1 cellular context compared by ENCODE assay signal in the genomic region with DNA sequence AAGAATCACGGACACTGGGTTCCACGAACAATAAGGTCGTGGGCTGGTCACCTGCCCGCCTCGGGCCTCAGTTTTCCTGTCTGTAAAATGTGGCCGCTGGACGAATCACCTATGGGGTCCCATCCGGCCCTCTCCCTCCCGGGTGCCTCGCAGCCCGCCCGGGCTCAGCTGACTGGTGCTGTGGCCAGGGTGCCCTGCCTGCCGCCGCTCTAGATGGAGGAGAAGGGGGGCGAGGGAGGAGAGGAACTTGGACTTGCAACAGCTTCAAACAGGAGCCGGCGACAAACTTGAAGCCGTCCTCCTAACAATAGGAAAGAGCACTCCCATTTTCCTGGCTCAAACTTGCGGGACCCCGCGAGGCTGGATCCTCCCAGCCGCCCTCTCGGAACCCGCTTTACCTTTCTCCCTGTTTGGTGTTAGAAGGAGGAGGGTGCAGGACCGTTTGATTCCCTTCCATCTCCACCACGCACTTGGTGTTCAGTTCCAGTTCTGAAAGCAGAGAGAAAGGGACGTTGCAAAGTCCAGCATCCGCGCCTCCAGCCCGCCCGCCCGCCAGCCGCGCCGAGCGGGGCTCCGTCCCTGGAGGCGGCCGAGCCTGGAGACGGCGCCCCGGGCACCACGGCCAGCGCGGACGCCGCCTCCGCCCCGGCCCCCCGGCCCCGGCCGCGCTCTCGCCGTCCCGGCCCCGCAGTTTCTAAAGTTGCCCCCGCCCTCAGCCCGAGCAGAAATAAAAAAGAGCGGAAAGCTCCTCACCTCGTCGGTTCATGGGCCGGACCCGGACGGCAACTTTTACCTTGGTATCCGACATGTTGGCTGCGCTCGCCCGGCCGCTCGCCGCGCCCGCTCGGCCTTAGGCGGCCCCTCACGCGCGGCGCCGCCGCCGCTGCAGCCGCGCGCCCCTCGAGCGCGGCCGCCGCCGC.
TF ChIP-seq lines count a peak whose summit lies in the region.

No MANE protein-coding gene starts in this region.

TF ChIP-seq in HepG2, 621 proteins besides CTCF, POLR2A, EP300 and RAD21 (continued from another document and continues in another):
- TF ChIP-seq, protein P1, sequence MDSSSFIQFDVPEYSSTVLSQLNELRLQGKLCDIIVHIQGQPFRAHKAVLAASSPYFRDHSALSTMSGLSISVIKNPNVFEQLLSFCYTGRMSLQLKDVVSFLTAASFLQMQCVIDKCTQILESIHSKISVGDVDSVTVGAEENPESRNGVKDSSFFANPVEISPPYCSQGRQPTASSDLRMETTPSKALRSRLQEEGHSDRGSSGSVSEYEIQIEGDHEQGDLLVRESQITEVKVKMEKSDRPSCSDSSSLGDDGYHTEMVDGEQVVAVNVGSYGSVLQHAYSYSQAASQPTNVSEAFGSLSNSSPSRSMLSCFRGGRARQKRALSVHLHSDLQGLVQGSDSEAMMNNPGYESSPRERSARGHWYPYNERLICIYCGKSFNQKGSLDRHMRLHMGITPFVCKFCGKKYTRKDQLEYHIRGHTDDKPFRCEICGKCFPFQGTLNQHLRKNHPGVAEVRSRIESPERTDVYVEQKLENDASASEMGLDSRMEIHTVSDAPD (CRISPR knock-in tag; IDR thresholded peaks at IDR 0.05), result no peak
- no peak; the same call in 1 of the 2 replicates for TF ChIP-seq ZSCAN31 (CRISPR knock-in tag; IDR thresholded peaks at IDR 0.05; ENCODE audit: low read depth)
- TF ChIP-seq, protein P2, sequence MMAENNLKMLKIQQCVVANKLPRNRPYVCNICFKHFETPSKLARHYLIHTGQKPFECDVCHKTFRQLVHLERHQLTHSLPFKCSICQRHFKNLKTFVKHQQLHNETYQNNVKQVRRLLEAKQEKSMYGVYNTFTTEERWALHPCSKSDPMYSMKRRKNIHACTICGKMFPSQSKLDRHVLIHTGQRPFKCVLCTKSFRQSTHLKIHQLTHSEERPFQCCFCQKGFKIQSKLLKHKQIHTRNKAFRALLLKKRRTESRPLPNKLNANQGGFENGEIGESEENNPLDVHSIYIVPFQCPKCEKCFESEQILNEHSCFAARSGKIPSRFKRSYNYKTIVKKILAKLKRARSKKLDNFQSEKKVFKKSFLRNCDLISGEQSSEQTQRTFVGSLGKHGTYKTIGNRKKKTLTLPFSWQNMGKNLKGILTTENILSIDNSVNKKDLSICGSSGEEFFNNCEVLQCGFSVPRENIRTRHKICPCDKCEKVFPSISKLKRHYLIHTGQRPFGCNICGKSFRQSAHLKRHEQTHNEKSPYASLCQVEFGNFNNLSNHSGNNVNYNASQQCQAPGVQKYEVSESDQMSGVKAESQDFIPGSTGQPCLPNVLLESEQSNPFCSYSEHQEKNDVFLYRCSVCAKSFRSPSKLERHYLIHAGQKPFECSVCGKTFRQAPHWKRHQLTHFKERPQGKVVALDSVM (CRISPR knock-in tag; IDR thresholded peaks at IDR 0.05), result no peak; the same call in 1 of the 2 replicates
- TF ChIP-seq POLR2AphosphoS2 (IDR thresholded peaks at IDR 0.05; ENCODE audit: low read depth, low read length), result no peak
- TF ChIP-seq ESRRA (CRISPR knock-in tag; IDR thresholded peaks at IDR 0.05; ENCODE audit: low read depth), result no peak
- TF ChIP-seq ZNF253 (CRISPR knock-in tag; IDR thresholded peaks at IDR 0.05; ENCODE audit: borderline replicate concordance), result no peak
- TF ChIP-seq NFE2L1 (CRISPR knock-in tag; IDR thresholded peaks at IDR 0.05; ENCODE audit: borderline replicate concordance), result no peak
- TF ChIP-seq HES4 (CRISPR knock-in tag; IDR thresholded peaks at IDR 0.05; ENCODE audit: borderline replicate concordance), result no peak
- TF ChIP-seq IRF2 (CRISPR knock-in tag; IDR thresholded peaks at IDR 0.05), result no peak
- no peak for TF ChIP-seq TOE1 (CRISPR knock-in tag; IDR thresholded peaks at IDR 0.05)
- peak; percentile 77; the same call in 1 of the 2 replicates for TF ChIP-seq TOPORS (CRISPR knock-in tag; IDR thresholded peaks at IDR 0.05)
- TF ChIP-seq BCL3 (CRISPR knock-in tag; IDR thresholded peaks at IDR 0.05), result no peak
- no peak for TF ChIP-seq ZKSCAN1 (IDR thresholded peaks at IDR 0.05; ENCODE audit: low read length)
- TF ChIP-seq SMAD3 (CRISPR knock-in tag; IDR thresholded peaks at IDR 0.05), result no peak
- no peak for TF ChIP-seq GFI1 (CRISPR knock-in tag; IDR thresholded peaks at IDR 0.05; ENCODE audit: borderline replicate concordance)
- TF ChIP-seq ZNF224 (CRISPR knock-in tag; IDR thresholded peaks at IDR 0.05), result peak; percentile 82
- no peak for TF ChIP-seq PLSCR1 (CRISPR knock-in tag; IDR thresholded peaks at IDR 0.05; ENCODE audit: borderline replicate concordance)
- TF ChIP-seq CBX5 (CRISPR knock-in tag; IDR thresholded peaks at IDR 0.05; ENCODE audit: borderline replicate concordance), result peak; percentile 37; the same call in 1 of the 2 replicates
- TF ChIP-seq FOXA3 (CRISPR knock-in tag; IDR thresholded peaks at IDR 0.05), result peak; percentile 37
- TF ChIP-seq KLF6 (CRISPR knock-in tag; IDR thresholded peaks at IDR 0.05), result peak; percentile 37; the same call in 1 of the 2 replicates
- TF ChIP-seq MAZ (IDR thresholded peaks at IDR 0.05; ENCODE audit: borderline replicate concordance, low read depth, low read length), result no peak
- peak; percentile 43 for TF ChIP-seq MAZ (CRISPR knock-in tag; IDR thresholded peaks at IDR 0.05; ENCODE audit: low read depth)
- no peak for TF ChIP-seq CENPX (CRISPR knock-in tag; IDR thresholded peaks at IDR 0.05)
- no peak for TF ChIP-seq REXO4 (CRISPR knock-in tag; IDR thresholded peaks at IDR 0.05; ENCODE audit: borderline replicate concordance)
- TF ChIP-seq, protein P3, sequence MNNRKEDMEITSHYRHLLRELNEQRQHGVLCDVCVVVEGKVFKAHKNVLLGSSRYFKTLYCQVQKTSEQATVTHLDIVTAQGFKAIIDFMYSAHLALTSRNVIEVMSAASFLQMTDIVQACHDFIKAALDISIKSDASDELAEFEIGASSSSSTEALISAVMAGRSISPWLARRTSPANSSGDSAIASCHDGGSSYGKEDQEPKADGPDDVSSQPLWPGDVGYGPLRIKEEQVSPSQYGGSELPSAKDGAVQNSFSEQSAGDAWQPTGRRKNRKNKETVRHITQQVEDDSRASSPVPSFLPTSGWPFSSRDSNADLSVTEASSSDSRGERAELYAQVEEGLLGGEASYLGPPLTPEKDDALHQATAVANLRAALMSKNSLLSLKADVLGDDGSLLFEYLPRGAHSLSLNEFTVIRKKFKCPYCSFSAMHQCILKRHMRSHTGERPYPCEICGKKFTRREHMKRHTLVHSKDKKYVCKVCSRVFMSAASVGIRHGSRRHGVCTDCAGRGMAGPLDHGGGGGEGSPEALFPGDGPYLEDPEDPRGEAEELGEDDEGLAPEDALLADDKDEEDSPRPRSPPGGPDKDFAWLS (CRISPR knock-in tag; IDR thresholded peaks at IDR 0.05; ENCODE audit: borderline replicate concordance), result no peak
- TF ChIP-seq FOSL1 (CRISPR knock-in tag; IDR thresholded peaks at IDR 0.05; ENCODE audit: borderline replicate concordance), result no peak
- TF ChIP-seq GZF1 (CRISPR knock-in tag; IDR thresholded peaks at IDR 0.05), result no peak
- TF ChIP-seq, protein P4, sequence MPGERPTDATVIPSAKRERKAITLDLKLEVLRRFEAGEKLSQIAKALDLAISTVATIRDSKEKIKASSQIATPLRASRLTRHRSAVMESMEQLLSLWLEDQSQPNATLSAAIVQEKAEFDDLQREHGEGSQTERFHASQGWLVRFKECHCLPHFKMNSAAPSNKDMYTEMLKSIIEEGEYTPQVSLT (CRISPR knock-in tag; IDR thresholded peaks at IDR 0.05; ENCODE audit: borderline replicate concordance, low read depth), result no peak
- TF ChIP-seq RELA (CRISPR knock-in tag; IDR thresholded peaks at IDR 0.05), result no peak
- no peak for TF ChIP-seq ARNTL (CRISPR knock-in tag; IDR thresholded peaks at IDR 0.05)
- TF ChIP-seq ZFP82 (CRISPR knock-in tag; IDR thresholded peaks at IDR 0.05; ENCODE audit: borderline replicate concordance), result peak; percentile 39; the same call in 1 of the 2 replicates
- peak; percentile 59 for TF ChIP-seq RARA (CRISPR knock-in tag; IDR thresholded peaks at IDR 0.05)
- TF ChIP-seq PCBP2 (optimal IDR thresholded peaks at IDR 0.05; ENCODE audit: low read depth, low read length, poor library complexity, severe bottlenecking), result no peak
- TF ChIP-seq, protein P5, sequence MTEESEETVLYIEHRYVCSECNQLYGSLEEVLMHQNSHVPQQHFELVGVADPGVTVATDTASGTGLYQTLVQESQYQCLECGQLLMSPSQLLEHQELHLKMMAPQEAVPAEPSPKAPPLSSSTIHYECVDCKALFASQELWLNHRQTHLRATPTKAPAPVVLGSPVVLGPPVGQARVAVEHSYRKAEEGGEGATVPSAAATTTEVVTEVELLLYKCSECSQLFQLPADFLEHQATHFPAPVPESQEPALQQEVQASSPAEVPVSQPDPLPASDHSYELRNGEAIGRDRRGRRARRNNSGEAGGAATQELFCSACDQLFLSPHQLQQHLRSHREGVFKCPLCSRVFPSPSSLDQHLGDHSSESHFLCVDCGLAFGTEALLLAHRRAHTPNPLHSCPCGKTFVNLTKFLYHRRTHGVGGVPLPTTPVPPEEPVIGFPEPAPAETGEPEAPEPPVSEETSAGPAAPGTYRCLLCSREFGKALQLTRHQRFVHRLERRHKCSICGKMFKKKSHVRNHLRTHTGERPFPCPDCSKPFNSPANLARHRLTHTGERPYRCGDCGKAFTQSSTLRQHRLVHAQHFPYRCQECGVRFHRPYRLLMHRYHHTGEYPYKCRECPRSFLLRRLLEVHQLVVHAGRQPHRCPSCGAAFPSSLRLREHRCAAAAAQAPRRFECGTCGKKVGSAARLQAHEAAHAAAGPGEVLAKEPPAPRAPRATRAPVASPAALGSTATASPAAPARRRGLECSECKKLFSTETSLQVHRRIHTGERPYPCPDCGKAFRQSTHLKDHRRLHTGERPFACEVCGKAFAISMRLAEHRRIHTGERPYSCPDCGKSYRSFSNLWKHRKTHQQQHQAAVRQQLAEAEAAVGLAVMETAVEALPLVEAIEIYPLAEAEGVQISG (CRISPR knock-in tag; IDR thresholded peaks at IDR 0.05), result peak; percentile 62
- no peak for TF ChIP-seq FOXO1 (CRISPR knock-in tag; IDR thresholded peaks at IDR 0.05)
- TF ChIP-seq, protein P6, sequence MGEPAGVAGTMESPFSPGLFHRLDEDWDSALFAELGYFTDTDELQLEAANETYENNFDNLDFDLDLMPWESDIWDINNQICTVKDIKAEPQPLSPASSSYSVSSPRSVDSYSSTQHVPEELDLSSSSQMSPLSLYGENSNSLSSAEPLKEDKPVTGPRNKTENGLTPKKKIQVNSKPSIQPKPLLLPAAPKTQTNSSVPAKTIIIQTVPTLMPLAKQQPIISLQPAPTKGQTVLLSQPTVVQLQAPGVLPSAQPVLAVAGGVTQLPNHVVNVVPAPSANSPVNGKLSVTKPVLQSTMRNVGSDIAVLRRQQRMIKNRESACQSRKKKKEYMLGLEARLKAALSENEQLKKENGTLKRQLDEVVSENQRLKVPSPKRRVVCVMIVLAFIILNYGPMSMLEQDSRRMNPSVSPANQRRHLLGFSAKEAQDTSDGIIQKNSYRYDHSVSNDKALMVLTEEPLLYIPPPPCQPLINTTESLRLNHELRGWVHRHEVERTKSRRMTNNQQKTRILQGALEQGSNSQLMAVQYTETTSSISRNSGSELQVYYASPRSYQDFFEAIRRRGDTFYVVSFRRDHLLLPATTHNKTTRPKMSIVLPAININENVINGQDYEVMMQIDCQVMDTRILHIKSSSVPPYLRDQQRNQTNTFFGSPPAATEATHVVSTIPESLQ (CRISPR knock-in tag; conservative IDR thresholded peaks at IDR 0.05), result no peak
- TF ChIP-seq, protein P7, sequence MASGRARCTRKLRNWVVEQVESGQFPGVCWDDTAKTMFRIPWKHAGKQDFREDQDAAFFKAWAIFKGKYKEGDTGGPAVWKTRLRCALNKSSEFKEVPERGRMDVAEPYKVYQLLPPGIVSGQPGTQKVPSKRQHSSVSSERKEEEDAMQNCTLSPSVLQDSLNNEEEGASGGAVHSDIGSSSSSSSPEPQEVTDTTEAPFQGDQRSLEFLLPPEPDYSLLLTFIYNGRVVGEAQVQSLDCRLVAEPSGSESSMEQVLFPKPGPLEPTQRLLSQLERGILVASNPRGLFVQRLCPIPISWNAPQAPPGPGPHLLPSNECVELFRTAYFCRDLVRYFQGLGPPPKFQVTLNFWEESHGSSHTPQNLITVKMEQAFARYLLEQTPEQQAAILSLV (CRISPR knock-in tag; IDR thresholded peaks at IDR 0.05; ENCODE audit: borderline replicate concordance), result no peak
- TF ChIP-seq ZNF530 (CRISPR knock-in tag; IDR thresholded peaks at IDR 0.05; ENCODE audit: low read depth), result no peak
- no peak for TF ChIP-seq ZNF510 (CRISPR knock-in tag; IDR thresholded peaks at IDR 0.05; ENCODE audit: low read depth)
- no peak for TF ChIP-seq MED13 (CRISPR knock-in tag; IDR thresholded peaks at IDR 0.05)
- TF ChIP-seq KDM5A (IDR thresholded peaks at IDR 0.05; ENCODE audit: borderline replicate concordance, low read length), result no peak
- no peak for TF ChIP-seq SCMH1 (CRISPR knock-in tag; IDR thresholded peaks at IDR 0.05; ENCODE audit: borderline replicate concordance)
- TF ChIP-seq ZNF337 (CRISPR knock-in tag; IDR thresholded peaks at IDR 0.05; ENCODE audit: borderline replicate concordance, low read depth), result no peak
- TF ChIP-seq ZNF761 (CRISPR knock-in tag; conservative IDR thresholded peaks at IDR 0.05), result no peak
- no peak for TF ChIP-seq ZFY (CRISPR knock-in tag; IDR thresholded peaks at IDR 0.05)
- TF ChIP-seq ISL2 (CRISPR knock-in tag; IDR thresholded peaks at IDR 0.05), result no peak
- TF ChIP-seq RFX3 (CRISPR knock-in tag; IDR thresholded peaks at IDR 0.05), result no peak
- TF ChIP-seq ZNF451 (CRISPR knock-in tag; IDR thresholded peaks at IDR 0.05), result no peak
- TF ChIP-seq TCF12 (IDR thresholded peaks at IDR 0.05), result no peak
- TF ChIP-seq TCF12 (CRISPR knock-in tag; IDR thresholded peaks at IDR 0.05), result no peak
- peak; percentile 74 for TF ChIP-seq TAF1 (CRISPR knock-in tag; IDR thresholded peaks at IDR 0.05)
